ENCODE assay signal across 1 cellular context in the genomic region with DNA sequence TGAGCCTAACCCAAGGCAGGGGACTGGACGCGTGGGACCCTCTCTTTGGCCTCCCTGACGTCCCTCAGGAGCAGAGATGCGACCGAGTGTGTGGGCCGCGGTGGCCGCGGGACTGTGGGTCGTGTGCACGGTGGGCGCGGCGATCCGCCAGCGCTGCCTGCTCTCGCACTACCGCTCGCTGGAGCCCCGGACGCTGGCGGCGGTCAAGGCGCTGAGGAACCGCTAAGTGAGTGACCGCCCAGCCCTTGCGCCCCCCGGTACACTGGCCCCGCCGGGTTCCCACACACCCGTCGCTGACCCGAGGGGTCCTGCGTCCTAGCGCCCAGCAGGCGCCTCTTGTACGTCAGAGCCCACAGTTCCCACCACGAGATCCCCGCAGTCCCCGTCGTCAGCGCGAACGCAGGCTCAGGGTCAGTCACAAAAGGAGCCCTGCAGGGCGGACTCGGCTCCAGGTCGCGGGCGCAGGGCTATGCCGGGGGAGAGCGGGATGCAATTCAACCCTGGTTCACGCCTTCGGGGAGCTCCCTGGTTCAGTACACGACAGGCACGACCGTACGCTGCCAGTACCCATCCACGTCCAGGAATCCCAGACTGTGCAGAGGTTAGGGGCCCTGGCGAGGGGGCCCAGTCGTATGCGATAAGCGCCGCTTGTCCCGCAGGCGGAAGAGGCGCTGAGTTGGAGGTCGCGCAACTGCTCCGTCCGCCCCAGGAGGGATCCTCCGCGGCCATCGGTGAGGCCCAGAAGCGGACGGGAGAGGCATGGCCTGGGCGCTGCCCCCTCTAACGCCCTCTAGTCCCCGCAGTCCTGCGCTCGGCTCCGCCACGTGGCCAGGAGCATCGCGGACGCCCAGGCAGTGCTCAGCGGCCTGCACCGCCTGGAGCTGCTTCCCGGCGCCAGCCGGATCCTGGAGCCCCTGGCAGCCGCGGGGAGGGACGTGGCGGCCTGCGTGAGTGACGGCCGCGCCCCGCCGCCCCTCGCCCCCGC.
A peak's percentile ranks its signal among the peaks of the same experiment; 100 is the strongest.
TF ChIP-seq lines count a peak whose summit lies in the region.

No MANE protein-coding gene starts in this region.

TF ChIP-seq in endothelial cell of umbilical vein, 7 proteins besides CTCF, POLR2A, EP300 and RAD21:
- TF ChIP-seq GATA2 (IDR thresholded peaks at IDR 0.05; ENCODE audit: insufficient read depth, insufficient read length, low read depth, low read length) (no peak), EZH2 (IDR thresholded peaks at IDR 0.05; ENCODE audit: borderline replicate concordance, low read depth, low read length, severe bottlenecking) (peak; percentile 91)
